Comparison of ENCODE assay signal across 5 cellular contexts in the genomic region with DNA sequence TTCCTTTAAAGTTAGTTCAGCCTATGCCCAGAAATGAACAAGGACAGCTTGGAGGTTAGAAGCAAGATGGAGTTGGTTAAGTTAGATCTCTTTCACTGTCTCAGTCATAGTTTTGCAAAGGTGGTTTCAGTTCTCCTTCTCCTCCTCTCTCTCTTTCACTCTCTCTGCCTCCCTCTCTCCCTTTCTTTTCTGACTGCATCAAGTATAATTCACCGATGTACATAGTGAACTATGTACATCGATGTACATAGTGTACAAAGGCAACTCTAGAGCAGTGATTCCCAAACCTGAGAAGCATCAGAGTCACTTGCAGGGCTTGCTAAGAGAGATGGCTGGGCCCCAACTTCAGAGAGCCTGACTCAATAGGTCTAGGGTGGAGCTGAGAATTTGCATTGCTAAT.
"Had no signal": no experiment of that assay in that cellular context is flagged by ENCODE, and none has a peak within 500 bp of the region (broad histone marks: within the 10 kb centered on the region; RNA-seq: fewer than 3 reads in every experiment).

No MANE protein-coding gene starts in this region.

- DNase-seq: H9, HCEC 1CT, IMR-90 had no signal

- H2AFZ ChIP-seq: GM23338 had no signal

- H3K4me2 ChIP-seq: GM23338 had no signal

- ATAC-seq: GM23338, K562 had no signal

- H3K4me3 ChIP-seq: GM23338, K562 had no signal
